Comparison of ENCODE assay signal across 9 cellular contexts in the genomic region with DNA sequence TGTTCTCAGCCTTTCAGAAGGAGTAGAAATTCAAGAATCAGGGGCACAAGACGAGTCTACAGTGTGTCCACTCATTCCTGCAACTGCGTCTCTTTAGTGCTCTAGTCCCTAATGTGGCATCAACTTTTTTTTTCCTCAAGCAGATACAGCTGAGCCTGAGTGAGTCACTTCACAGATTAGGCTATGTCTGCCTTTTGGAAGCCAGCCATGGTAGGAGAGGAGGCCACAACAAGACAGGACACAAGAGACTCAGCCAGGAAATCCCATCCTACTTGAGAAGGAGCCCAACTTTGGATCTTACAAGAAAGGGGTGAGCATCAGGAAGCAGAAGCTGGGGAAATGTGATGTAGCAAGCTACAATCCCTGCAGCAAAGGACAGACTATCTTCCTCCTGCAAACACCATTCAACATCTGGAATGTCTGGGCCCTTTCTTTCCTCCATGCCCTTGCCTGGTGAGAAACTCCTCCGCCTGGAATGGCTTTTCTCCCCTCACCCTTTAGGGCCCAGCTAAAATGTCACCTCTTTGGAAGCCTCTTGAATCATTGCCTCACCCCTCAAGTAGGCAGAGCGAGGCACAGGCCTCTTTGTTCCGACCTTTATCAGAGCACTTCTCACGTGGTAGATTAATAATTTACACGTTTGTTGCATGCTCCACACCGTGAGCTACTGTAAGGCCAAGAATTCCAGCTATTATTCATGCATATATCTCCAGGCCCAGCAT.
A peak's percentile ranks its signal among the peaks of the same experiment; 100 is the strongest.
DNase-seq lines count a peak whose midpoint lies in the region; ATAC-seq, FAIRE-seq and TF ChIP-seq lines count a peak whose summit lies in the region.
"Had no signal": no experiment of that assay in that cellular context is flagged by ENCODE, and none has a peak within 500 bp of the region (broad histone marks: within the 10 kb centered on the region; RNA-seq: fewer than 3 reads in every experiment).

No MANE protein-coding gene starts in this region.

- H3K4me1 Mint-ChIP-seq in type B pancreatic cell (ENCODE audit: unreplicated experiment): peaks cover 6% of the 10 kb centered on the region

- H3K27me3 Mint-ChIP-seq in type B pancreatic cell: no peaks in the 10 kb centered on the region

- peaks cover 6% of the 10 kb centered on the region for H3K9me3 Mint-ChIP-seq in type B pancreatic cell

- TF ChIP-seq CTCF in bronchial epithelial cell (IDR thresholded peaks at IDR 0.05; ENCODE audit: insufficient read depth, low read length, severe bottlenecking) (no peak), type B pancreatic cell (conservative IDR thresholded peaks at IDR 0.05) (no peak)

- ATAC-seq in HG03521 (IDR thresholded peaks at IDR 0.05; ENCODE audit: unreplicated experiment): no peak

- H3K4me3 Mint-ChIP-seq in type B pancreatic cell: no peak overlapping the region

- H3K36me3 Mint-ChIP-seq in type B pancreatic cell: peaks cover 17% of the 10 kb centered on the region

- peak; percentile 47 for FAIRE-seq in bronchial epithelial cell (lab: Jason Lieb, UNC)

- H3K27me3 ChIP-seq in bronchial epithelial cell (ENCODE audit: control insufficient read depth, insufficient read depth, low read length): no peaks in the 10 kb centered on the region
- no peaks in the 10 kb centered on the region for H3K27me3 ChIP-seq in H7 (ENCODE audit: control insufficient read depth, insufficient read depth, low read length)

- peak overlapping the region; percentile 4 for H3K27ac Mint-ChIP-seq in type B pancreatic cell

- DNase-seq in HT-29 (ENCODE audit: low spot score) (peak; percentile 6), bronchial epithelial cell (ENCODE audit: low read depth) (peak; percentile 67), left kidney (ENCODE audit: low read depth, low spot score) (peak; percentile 55), type B pancreatic cell (ENCODE audit: extremely low spot score, unreplicated experiment) (no peak), UCSD-AML1 (lab: John Stamatoyannopoulos, UW; ENCODE audit: unreplicated experiment) (no peak), mesenteric fat pad (ENCODE audit: low spot score) (no peak), H7 (no peak)
- DNase-seq: activated CD4-positive, CD25-positive, alpha-beta regulatory T cell treated with anti-CD3 and anti-CD28 coated beads, Interleukin-2, amount 50 U/mL, for 72 hours had no signal

- H3K4me3 ChIP-seq in bronchial epithelial cell (ENCODE audit: low read depth, low read length): no peak overlapping the region
- H3K4me3 ChIP-seq in H7 (ENCODE audit: insufficient read depth, low read depth, low read length): no peak overlapping the region

- no peaks in the 10 kb centered on the region for H3K36me3 ChIP-seq in bronchial epithelial cell (ENCODE audit: control insufficient read depth, insufficient read depth, low read length)
- no peaks in the 10 kb centered on the region for H3K36me3 ChIP-seq in H7 (replicated peaks; ENCODE audit: control insufficient read depth, insufficient read depth, low read length)

Comparison
In these comparisons a context has a peak if more than half of its experiments do, and no peak if none do; other contexts are left out.
1. DNase-seq: peak in HT-29 (single experiment), bronchial epithelial cell (single experiment) and left kidney (single experiment); none in type B pancreatic cell (single experiment), UCSD-AML1 (single experiment), mesenteric fat pad (single experiment) and H7 (single experiment).